Comparison of ENCODE assay signal across 12 cellular contexts in genomic region chr14:105881021-105881930, GRCh38.
A peak's percentile ranks its signal among the peaks of the same experiment; 100 is the strongest.
DNase-seq lines count a peak whose midpoint lies in the region; ATAC-seq and TF ChIP-seq lines count a peak whose summit lies in the region.
"Had no signal": no experiment of that assay in that cellular context is flagged by ENCODE, and none has a peak within 500 bp of the region (broad histone marks: within the 10 kb centered on the region; RNA-seq: fewer than 3 reads in every experiment).

No MANE protein-coding gene starts in this region.

- H3K27ac Mint-ChIP-seq in CD14-positive monocyte (no peak overlapping the region), HFFc6 (no peak overlapping the region)
- H3K27ac Mint-ChIP-seq: H9, IgD-negative memory B cell had no signal

- DNase-seq in CD14-positive monocyte (ENCODE audit: low spot score) (peak; percentile 41), Right ventricle myocardium superior (peak; percentile 24), posterior cingulate gyrus (peak in 8 of 10 donors; percentile 0 to 85 (median 14)), HFFc6 (no peak)
- DNase-seq: H9, NCI-H1092, NCI-H345, small intestine had no signal

- H3K4me3 ChIP-seq in GM12875 (ENCODE audit: low read depth, low read length): peak overlapping the region; percentile 67

- H3K9me3 Mint-ChIP-seq in CD14-positive monocyte (peaks cover 0 to 2% (median 0%) of the 10 kb centered on the region in 7 donors), HFFc6 (peaks cover 33% of the 10 kb centered on the region)
- H3K9me3 Mint-ChIP-seq: IgD-negative memory B cell had no signal

- no peaks in the 10 kb centered on the region for H3K36me3 Mint-ChIP-seq in CD14-positive monocyte
- H3K36me3 Mint-ChIP-seq in HFFc6 (ENCODE audit: low read depth): no peaks in the 10 kb centered on the region; the same call in 1 of the 2 replicates
- H3K36me3 Mint-ChIP-seq: IgD-negative memory B cell had no signal

- ATAC-seq in Right ventricle myocardium superior (ENCODE audit: poor library complexity) (no peak), HG02642 (IDR thresholded peaks at IDR 0.05; ENCODE audit: poor library complexity, unreplicated experiment) (no peak), GM18861 (IDR thresholded peaks at IDR 0.05; ENCODE audit: unreplicated experiment) (no peak)

- TF ChIP-seq CTCF in CD14-positive monocyte (IDR thresholded peaks at IDR 0.05) (no peak), GM12875 (IDR thresholded peaks at IDR 0.05; ENCODE audit: borderline replicate concordance, insufficient read depth, low read depth, low read length) (no peak), HFFc6 (IDR thresholded peaks at IDR 0.05) (no peak)

- intact Hi-C loops in CD14-positive monocyte (cut with micrococcal nuclease): no loop called here
- intact Hi-C loops in Right ventricle myocardium superior (cut with DNase I): no loop called here
- intact Hi-C loops in posterior cingulate gyrus (cut with DNase I): no loop called here

- H3K27me3 Mint-ChIP-seq in CD14-positive monocyte (ENCODE audit: low read depth in 3 of 3): peaks cover 31 to 51% (median 35%) of the 10 kb centered on the region in 3 donors
- H3K27me3 Mint-ChIP-seq in HFFc6 (ENCODE audit: insufficient read depth): no peaks in the 10 kb centered on the region
- H3K27me3 Mint-ChIP-seq: IgD-negative memory B cell had no signal

- H3K4me3 Mint-ChIP-seq in CD14-positive monocyte (no peak overlapping the region), HFFc6 (no peak overlapping the region)
- H3K4me3 Mint-ChIP-seq: H9 had no signal

- H3K4me1 Mint-ChIP-seq in CD14-positive monocyte: peaks cover 4% of the 10 kb centered on the region
- no peaks in the 10 kb centered on the region for H3K4me1 Mint-ChIP-seq in HFFc6 (ENCODE audit: low read depth)
- H3K4me1 Mint-ChIP-seq: H9, IgD-negative memory B cell had no signal
